In the genomic region with DNA sequence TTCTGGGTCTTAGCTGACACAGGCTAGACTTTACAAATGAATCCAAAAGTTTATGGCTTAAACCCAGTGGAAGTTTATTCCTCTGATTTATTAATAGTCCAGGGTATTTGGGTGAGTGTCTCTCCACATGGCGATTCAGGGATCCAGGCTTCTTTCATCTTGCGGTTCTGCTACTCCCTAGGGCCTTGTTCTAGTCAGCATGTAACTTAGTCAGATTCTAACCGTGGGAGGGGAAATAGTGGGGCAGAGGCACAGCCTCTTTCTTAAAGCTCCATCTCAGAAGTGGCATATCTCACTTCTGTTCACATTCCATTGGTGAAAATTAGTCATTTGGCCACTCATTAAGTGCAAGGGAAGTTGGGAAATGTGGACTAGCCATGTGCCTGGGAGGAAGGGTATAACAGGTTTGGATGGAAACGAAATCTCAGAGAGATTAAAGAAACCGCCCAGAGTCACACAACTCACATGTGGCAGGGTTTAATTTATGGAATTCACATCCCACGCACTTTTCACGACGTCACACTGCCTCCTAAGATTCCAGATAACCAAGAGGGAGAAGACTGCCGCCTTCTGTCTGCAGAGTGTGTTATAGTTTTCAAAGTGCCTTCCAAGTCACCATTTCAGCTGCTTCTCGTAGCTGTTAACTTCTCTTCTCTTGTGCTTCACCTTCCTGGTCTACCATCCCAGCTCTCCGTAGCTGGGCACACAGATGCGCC, we compare ENCODE assay signal across 24 cellular contexts. TPM values are rescaled to one million over a fixed set of nuclear protein-coding genes. Genes with fewer than 3 reads are reported as not detected.
A peak's percentile ranks its signal among the peaks of the same experiment; 100 is the strongest.
DNase-seq lines count a peak whose midpoint lies in the region; ATAC-seq and TF ChIP-seq lines count a peak whose summit lies in the region.
"Had no signal": no experiment of that assay in that cellular context is flagged by ENCODE, and none has a peak within 500 bp of the region (broad histone marks: within the 10 kb centered on the region; RNA-seq: fewer than 3 reads in every experiment).

No MANE protein-coding gene starts in this region.

- H3K9me3 ChIP-seq in HCT116 (ENCODE audit: control insufficient read depth in 1 of 2, insufficient read depth in 1 of 2, low read depth in 1 of 2, low read length in 2 of 2) (no peaks in the 10 kb centered on the region), stomach (no peaks in the 10 kb centered on the region), MG63 (no peaks in the 10 kb centered on the region)
- H3K9me3 ChIP-seq: adrenal gland, BE2C, HAP-1, upper lobe of left lung had no signal

- H3K79me2 ChIP-seq in HCT116 (ENCODE audit: insufficient read depth, low read length) = no peaks in the 10 kb centered on the region

- H3K27me3 ChIP-seq in HCT116 (ENCODE audit: insufficient read depth, low read length) (peaks cover 58% of the 10 kb centered on the region), stomach (peaks cover 0 to 88% (median 30%) of the 10 kb centered on the region in 3 donors), MG63 (peaks cover 55% of the 10 kb centered on the region)
- H3K27me3 ChIP-seq: upper lobe of left lung had no signal

- peak; percentile 18; the same call in 1 of the 2 replicates for TF ChIP-seq RAD21 in HCT116 (IDR thresholded peaks at IDR 0.05; ENCODE audit: low read depth)

- no peaks in the 10 kb centered on the region for H4K20me1 ChIP-seq in HCT116 (ENCODE audit: insufficient read depth)

- H3K36me3 ChIP-seq in HCT116 (ENCODE audit: control insufficient read depth in 1 of 2, insufficient read depth in 2 of 2, low read length in 2 of 2) = no peaks in the 10 kb centered on the region
- no peaks in the 10 kb centered on the region for H3K36me3 ChIP-seq in stomach
- H3K36me3 ChIP-seq in MG63 = no peaks in the 10 kb centered on the region
- H3K36me3 ChIP-seq: adrenal gland, BE2C, HAP-1, upper lobe of left lung had no signal

- intact Hi-C loops in HCT116 (cut with micrococcal nuclease) = no loop called here
- intact Hi-C loops in stomach (cut with DNase I; ENCODE audit: low total_unique reads) = no loop called here

- WGBS in stomach, 5 donors = 69 to 74% (median 71%) methylated on average over 12 of the region's 12 CpGs

- no TSS peak for BruUV-seq in HCT116 (replicated peaks; lab: Mats Ljungman, UMichigan)

- TF ChIP-seq POLR2A in HCT116 (IDR thresholded peaks at IDR 0.05; ENCODE audit: borderline replicate concordance, extremely low read depth, insufficient read depth, insufficient read length) (no peak), stomach (IDR thresholded peaks at IDR 0.05) (no peak)

- H3K4me1 ChIP-seq in HCT116 (ENCODE audit: control insufficient read depth in 1 of 2, insufficient read depth in 2 of 2, low read length in 2 of 2) = peaks cover 0 to 5% of the 10 kb centered on the region in 2 experiments; a peak in 1 of 4 replicates
- H3K4me1 ChIP-seq in stomach = no peaks in the 10 kb centered on the region
- H3K4me1 ChIP-seq: adrenal gland, BE2C, HAP-1, upper lobe of left lung had no signal

- TF ChIP-seq EP300 in stomach (IDR thresholded peaks at IDR 0.05) = no peak

- in situ Hi-C loops in SK-MEL-5 (cut with HindIII; ENCODE audit: low pct_unique_long_range_greater_than_20kb, low sequenced_read_pairs) = no loop called here

- no peak overlapping the region for H3K9ac ChIP-seq in HCT116 (ENCODE audit: low read length)

- DNase-seq in HCT116 (ENCODE audit: low read depth, low spot score) (peak; percentile 3), SK-MEL-5 (ENCODE audit: low read depth, low spot score) (peak; percentile 59), iris pigment epithelial cell (ENCODE audit: low read depth) (peak; percentile 5), stomach (no peak), MG63 (no peak)
- DNase-seq: activated naive CD4-positive, alpha-beta T cell treated with Interleukin-2 at 50 U/mL for 16 hours; activated T-cell treated with anti-CD3 and anti-CD28 coated beads, Interleukin-2, amount 50 U/mL, for 1 hour; BE2C; DND-41; effector memory CD8-positive, alpha-beta T cell; NCI-H146; NCI-H524; NK-92 treated with Interleukin-12 subunit alpha and Interleukin-12 subunit beta, amount 100 ng/mL, for 24 hours; posterior cingulate gyrus; SIG-M5 had no signal

- POLR2A ChIA-PET in HCT116 (lab: Charles Lee) = no interaction called here

- H3K4me2 ChIP-seq in HCT116 (ENCODE audit: low read length) = no peak overlapping the region

- peak; percentile 42; the same call in 1 of the 2 replicates for ATAC-seq in HCT116
- no peak for ATAC-seq in GM21390 (IDR thresholded peaks at IDR 0.05; ENCODE audit: unreplicated experiment)
- ATAC-seq in GM21360 (IDR thresholded peaks at IDR 0.05; ENCODE audit: unreplicated experiment) = no peak
- ATAC-seq: effector memory CD8-positive, alpha-beta T cell; esophagus mucosa; Panc1 had no signal

- RAD21 ChIA-PET in HCT116 (lab: Charles Lee; ENCODE audit: low non-redundant PET in 1 of 2, low total read pairs in 2 of 2, uncharacterized antibody in 2 of 2, unreplicated experiment in 2 of 2) = interaction anchor here in 1 of 2 experiments (0.6 kb wide), 1 partner anchor 62 kb away, joined by 3 read pairs; no protein-coding TSS in a partner anchor

- no peak overlapping the region for H3K27ac ChIP-seq in 22Rv1
- H3K27ac ChIP-seq in HCT116 (ENCODE audit: low read depth, low read length) = no peak overlapping the region
- no peak overlapping the region for H3K27ac ChIP-seq in stomach
- H3K27ac ChIP-seq: adrenal gland, upper lobe of left lung had no signal

- no peak overlapping the region for H3K4me3 ChIP-seq in HCT116 (replicated peaks in 1 of 2; ENCODE audit: low read depth in 1 of 2, low read length in 2 of 2)
- no peak overlapping the region for H3K4me3 ChIP-seq in stomach
- H3K4me3 ChIP-seq in MG63 = no peak overlapping the region
- H3K4me3 ChIP-seq: adrenal gland, HAP-1, lung, upper lobe of left lung had no signal

- TF ChIP-seq CTCF in 22Rv1 (IDR thresholded peaks at IDR 0.05) = peak; percentile 16; the same call in 1 of the 2 replicates
- TF ChIP-seq CTCF in HCT116 (IDR thresholded peaks at IDR 0.05 in 2 of 3, conservative IDR thresholded peaks at IDR 0.05 in 1 of 3; ENCODE audit: borderline replicate concordance in 1 of 3, insufficient read depth in 1 of 3, low read depth in 2 of 3, low read length in 2 of 3) = no peak
- TF ChIP-seq CTCF in stomach (IDR thresholded peaks at IDR 0.05) = no peak

- CTCF ChIA-PET in HCT116 (lab: Charles Lee) = no interaction called here

- H3K9me2 ChIP-seq in HCT116 (ENCODE audit: insufficient read depth) = no peaks in the 10 kb centered on the region

- no peak overlapping the region for H2AFZ ChIP-seq in HCT116 (ENCODE audit: low read depth, low read length, poor library complexity, severe bottlenecking)

TF ChIP-seq in HCT116, 20 proteins besides CTCF, POLR2A, EP300 and RAD21:
- TF ChIP-seq ZNF274 (IDR thresholded peaks at IDR 0.05; ENCODE audit: low read depth, low read length) = no peak
- TF ChIP-seq JUND (IDR thresholded peaks at IDR 0.05) = no peak
- TF ChIP-seq, protein P1, sequence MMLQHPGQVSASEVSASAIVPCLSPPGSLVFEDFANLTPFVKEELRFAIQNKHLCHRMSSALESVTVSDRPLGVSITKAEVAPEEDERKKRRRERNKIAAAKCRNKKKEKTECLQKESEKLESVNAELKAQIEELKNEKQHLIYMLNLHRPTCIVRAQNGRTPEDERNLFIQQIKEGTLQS (IDR thresholded peaks at IDR 0.05) = no peak
- TF ChIP-seq CBX3 (IDR thresholded peaks at IDR 0.05; ENCODE audit: low read depth) = no peak
- no peak for TF ChIP-seq ELF1 (IDR thresholded peaks at IDR 0.05; ENCODE audit: borderline replicate concordance, low read depth)
- no peak for TF ChIP-seq FOSL1 (IDR thresholded peaks at IDR 0.05; ENCODE audit: low read depth)
- no peak for TF ChIP-seq POLR2AphosphoS5 (IDR thresholded peaks at IDR 0.05; ENCODE audit: low read depth, low read length)
- no peak for TF ChIP-seq ZFX (IDR thresholded peaks at IDR 0.05)
- TF ChIP-seq EGR1 (IDR thresholded peaks at IDR 0.05; ENCODE audit: low read depth) = no peak
- no peak for TF ChIP-seq SP1 (IDR thresholded peaks at IDR 0.05; ENCODE audit: low read depth)
- TF ChIP-seq YY1 (IDR thresholded peaks at IDR 0.05; ENCODE audit: extremely low read depth, insufficient replicate concordance, low read depth, low read length) = no peak
- no peak for TF ChIP-seq EZH2phosphoT487 (IDR thresholded peaks at IDR 0.05; ENCODE audit: borderline replicate concordance)
- TF ChIP-seq CEBPB (IDR thresholded peaks at IDR 0.05; ENCODE audit: low read depth) = no peak

RNA-seq across cellular contexts. Expression of a gene that starts 11.4 kb away (rescaled TPM):
- total RNA-seq in HCT116 (2021; ENCODE audit: unreplicated experiment) (2.4 TPM), stomach (1 to 10 TPM in 2 of 5 donors, under 1 TPM in 1, not detected in 2; 0.18 to 3.8 (median 2.2) TPM)
- polyA plus RNA-seq in HCT116 (2012) = 1.1 and 2.7 TPM in 2 replicates
- total RNA-seq in SK-MEL-5 (2014; rRNA removed; shearing (Covaris generic)) = 0.37 and 0.45 TPM in 2 replicates
- 0.15 and 0.17 TPM in 2 replicates for polyA plus RNA-seq in SK-MEL-5 (2015; cell fraction: cytosol; rRNA removed)
- not detected in 2 replicates for polyA plus RNA-seq in SK-MEL-5 (2015; cell fraction: nucleus; rRNA removed)
- polyA plus RNA-seq in stomach = under 1 TPM in 1 of 3 donors, not detected in 2; 0.10 TPM
- total RNA-seq in MG63 (2014; rRNA removed; shearing (Covaris generic); ENCODE audit: low replicate concordance) = not detected in 2 replicates

Comparison
In these comparisons a context has a peak if more than half of its experiments do, and no peak if none do; other contexts are left out.
1. DNase-seq: peak in HCT116 (single experiment), SK-MEL-5 (single experiment) and iris pigment epithelial cell (single experiment); none in stomach (single experiment) and MG63 (single experiment).